9 cellular contexts compared by ENCODE assay signal in the genomic region with DNA sequence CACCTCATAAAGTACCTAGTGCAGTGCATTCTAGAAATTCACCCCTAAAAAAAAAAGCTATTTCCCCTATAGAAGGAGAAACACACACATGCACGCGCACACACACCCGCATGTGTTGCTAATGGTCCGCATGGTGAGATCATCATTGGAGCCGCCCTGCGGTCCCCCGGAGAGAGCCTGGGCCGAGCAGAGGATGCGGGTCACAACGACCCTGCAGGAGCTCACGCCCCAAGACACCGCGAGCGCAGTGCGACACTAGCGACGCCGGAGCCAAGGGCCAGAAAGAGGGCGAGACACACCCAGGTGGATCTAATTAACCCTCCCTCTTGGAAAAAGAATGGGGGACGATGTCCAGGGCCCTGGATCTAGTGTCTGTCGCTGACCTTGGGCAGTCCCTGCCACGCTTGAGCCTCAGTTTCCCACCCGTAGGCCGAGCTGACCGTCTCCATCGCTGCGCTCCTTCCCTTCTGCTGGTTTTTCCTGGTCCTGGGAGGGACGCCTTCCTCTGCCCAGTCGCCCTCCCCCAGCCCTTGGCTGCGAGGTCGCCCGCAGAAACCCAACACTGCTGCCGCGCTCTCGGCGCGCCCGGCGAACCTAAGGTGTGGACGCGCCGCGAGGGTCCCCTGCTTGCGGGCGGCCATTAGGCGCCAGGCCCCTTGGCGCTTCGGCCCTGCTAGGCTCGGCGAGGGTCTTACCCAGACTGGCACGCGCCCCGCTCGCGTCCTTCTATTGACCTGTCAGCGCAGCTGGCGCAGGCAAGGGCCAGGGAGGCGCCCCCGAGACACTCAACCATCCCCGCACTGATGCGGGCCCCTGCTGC. TPM values are rescaled to one million over a fixed set of nuclear protein-coding genes. Genes with fewer than 3 reads are reported as not detected.
DNase-seq lines count a peak whose midpoint lies in the region; ATAC-seq and TF ChIP-seq lines count a peak whose summit lies in the region.
"Had no signal": no experiment of that assay in that cellular context is flagged by ENCODE, and none has a peak within 500 bp of the region (broad histone marks: within the 10 kb centered on the region; RNA-seq: fewer than 3 reads in every experiment).

No MANE protein-coding gene starts in this region.

- H3K36me3 Mint-ChIP-seq in T-helper 17 cell (ENCODE audit: low read depth), result peaks cover 2% of the 10 kb centered on the region

- peaks cover 4% of the 10 kb centered on the region for H3K4me1 Mint-ChIP-seq in T-helper 17 cell

- DNase-seq in NCI-H2196 (lab: John Stamatoyannopoulos, UW; ENCODE audit: unreplicated experiment), result peak; percentile 30
- DNase-seq in NCI-H2196 treated with DMSO at 0.1 percent for 48 hours (lab: John Stamatoyannopoulos, UW; ENCODE audit: unreplicated experiment), result no peak
- DNase-seq in T-helper 17 cell, result no peak
- DNase-seq in foreskin fibroblast, result peak; percentile 28 to 65
- DNase-seq in nucleus accumbens (lab: John Stamatoyannopoulos, UW), result peak in 39 of 56 donors; percentile 10 to 72 (median 44)
- DNase-seq in kidney glomerular epithelial cell (lab: John Stamatoyannopoulos, UW), result no peak
- no peak for DNase-seq in activated effector memory CD4-positive, alpha-beta T cell treated with Interleukin-2 at 50 U/mL for 16 hours

- H3K27me3 Mint-ChIP-seq in T-helper 17 cell, result peaks cover 71% of the 10 kb centered on the region

- no peaks in the 10 kb centered on the region for H3K9me3 ChIP-seq in T-helper 17 cell (ENCODE audit: control insufficient read depth, low read length, poor library complexity, severe bottlenecking)

- H3K27ac Mint-ChIP-seq in T-helper 17 cell, result no peak overlapping the region

- no peak for TF ChIP-seq CTCF in foreskin fibroblast (IDR thresholded peaks at IDR 0.05; ENCODE audit: low read depth, low read length)

- peak overlapping the region; percentile 50 for H3K4me3 Mint-ChIP-seq in T-helper 17 cell

- ATAC-seq in T-helper 17 cell (no peak), GM18502 (IDR thresholded peaks at IDR 0.05; ENCODE audit: poor library complexity, unreplicated experiment) (no peak)

- H3K4me3 ChIP-seq in foreskin fibroblast (ENCODE audit: low read depth in 1 of 2, low read length in 2 of 2), result peak overlapping the region; percentile 76 to 84
- H3K4me3 ChIP-seq: BLaER1 treated with 17β-estradiol and CSF1 and Interleukin-3, amounts not matched to agents 10 nM and 100 nM had no signal

RNA-seq across cellular contexts. Expression of a gene that starts 47.6 kb away (rescaled TPM):
- 10 to 100 TPM; 29.8 to 34.9 TPM for total RNA-seq in T-helper 17 cell

RNA-seq across cellular contexts. Expression of a gene that starts 50.5 kb away (rescaled TPM):
- not detected for total RNA-seq in T-helper 17 cell

Comparison
In these comparisons a context has a peak if more than half of its experiments do, and no peak if none do; other contexts are left out.
1. DNase-seq: peak in NCI-H2196 (single experiment), foreskin fibroblast (2 of 2) and nucleus accumbens (39 of 56); none in NCI-H2196 treated with DMSO at 0.1 percent for 48 hours (single experiment), T-helper 17 cell (0 of 3), kidney glomerular epithelial cell (single experiment) and activated effector memory CD4-positive, alpha-beta T cell treated with Interleukin-2 at 50 U/mL for 16 hours (single experiment).